ENCODE assay signal across 31 cellular contexts in genomic region chr2:132473174-132473883, GRCh38. TPM values are rescaled to one million over a fixed set of nuclear protein-coding genes. Genes with fewer than 3 reads are reported as not detected.
"Had no signal": no experiment of that assay in that cellular context is flagged by ENCODE, and none has a peak within 500 bp of the region (broad histone marks: within the 10 kb centered on the region; RNA-seq: fewer than 3 reads in every experiment).

No MANE protein-coding gene starts in this region.

- H3K27me3 ChIP-seq: esophagus squamous epithelium, heart right ventricle, right lobe of liver, stomach, thyroid gland, vagina had no signal

- H3K27me3 Mint-ChIP-seq: effector memory CD8-positive, alpha-beta T cell; naive thymus-derived CD8-positive, alpha-beta T cell; progenitor cell of endocrine pancreas had no signal

- H3K4me3 Mint-ChIP-seq: effector memory CD8-positive, alpha-beta T cell; immature natural killer cell; naive thymus-derived CD8-positive, alpha-beta T cell; neural crest cell had no signal

- FAIRE-seq: endometrium had no signal

- H3K9me3 ChIP-seq: thyroid gland, vagina had no signal

- H3K36me3 Mint-ChIP-seq: immature natural killer cell; naive thymus-derived CD8-positive, alpha-beta T cell had no signal

- H3K4me1 ChIP-seq: esophagus squamous epithelium, heart right ventricle, lower lobe of right lung, parathyroid adenoma, right lobe of liver, thyroid gland, vagina had no signal

- ATAC-seq: effector memory CD8-positive, alpha-beta T cell; heart right ventricle; left colon; left ventricle myocardium superior; lower lobe of right lung; naive thymus-derived CD8-positive, alpha-beta T cell; right lobe of liver had no signal

- H3K27ac Mint-ChIP-seq: effector memory CD8-positive, alpha-beta T cell; immature natural killer cell; naive thymus-derived CD8-positive, alpha-beta T cell; progenitor cell of endocrine pancreas had no signal

- H3K36me3 ChIP-seq: esophagus squamous epithelium, heart right ventricle, lower lobe of right lung, right lobe of liver, stomach, thyroid gland, vagina had no signal

- H3K4me1 Mint-ChIP-seq: immature natural killer cell; naive thymus-derived CD8-positive, alpha-beta T cell had no signal

- H3K4me3 ChIP-seq: esophagus squamous epithelium, heart right ventricle, lower lobe of right lung, right lobe of liver, smooth muscle cell, stomach, thyroid gland, vagina had no signal

- DNase-seq: cortex of kidney; effector memory CD8-positive, alpha-beta T cell; erythroblast; esophagus squamous epithelium; foreskin melanocyte; glutamatergic neuron; heart right ventricle; hypothalamus; immature natural killer cell; islet precursor cell; kidney glomerular epithelial cell; left colon; left ventricle myocardium superior; lower lobe of right lung; naive thymus-derived CD8-positive, alpha-beta T cell; right lobe of liver; stimulated activated CD4-positive, alpha-beta T cell treated with anti-CD3 and anti-CD28 coated beads, Interleukin-12 subunit alpha, Interleukin-12 subunit beta, amount 100 ng/mL, for 4 hours; stimulated activated CD4-positive, alpha-beta T cell treated with anti-CD3 and anti-CD28 coated beads, Interleukin-1b, Interleukin-23, amount 100 ng/mL, for 48 hours; stimulated activated CD4-positive, alpha-beta T cell treated with anti-CD3 and anti-CD28 coated beads, Interleukin-4, amount 100 ng/mL, for 1 hour; stimulated activated CD8-positive, alpha-beta memory T cell treated with anti-CD3 and anti-CD28 coated beads, Interleukin-4, amount 100 ng/mL, for 48 hours; stimulated activated naive CD4-positive, alpha-beta T cell treated with Interleukin-2 at 50 U/mL for 16 hours; stomach; thyroid gland; trophoblast cell had no signal

- H3K27ac ChIP-seq: esophagus squamous epithelium, heart right ventricle, lower lobe of right lung, parathyroid adenoma, right lobe of liver, stomach, thyroid gland, vagina had no signal

RNA-seq across cellular contexts. Expression of gene GPR39, which starts 56.7 kb away (rescaled TPM):
- total RNA-seq: dermis microvascular lymphatic vessel endothelial cell; heart right ventricle; left ventricle myocardium superior; naive thymus-derived CD8-positive, alpha-beta T cell; vagina had no signal
- polyA plus RNA-seq: immature natural killer cell; naive thymus-derived CD8-positive, alpha-beta T cell had no signal
